In the genomic region with DNA sequence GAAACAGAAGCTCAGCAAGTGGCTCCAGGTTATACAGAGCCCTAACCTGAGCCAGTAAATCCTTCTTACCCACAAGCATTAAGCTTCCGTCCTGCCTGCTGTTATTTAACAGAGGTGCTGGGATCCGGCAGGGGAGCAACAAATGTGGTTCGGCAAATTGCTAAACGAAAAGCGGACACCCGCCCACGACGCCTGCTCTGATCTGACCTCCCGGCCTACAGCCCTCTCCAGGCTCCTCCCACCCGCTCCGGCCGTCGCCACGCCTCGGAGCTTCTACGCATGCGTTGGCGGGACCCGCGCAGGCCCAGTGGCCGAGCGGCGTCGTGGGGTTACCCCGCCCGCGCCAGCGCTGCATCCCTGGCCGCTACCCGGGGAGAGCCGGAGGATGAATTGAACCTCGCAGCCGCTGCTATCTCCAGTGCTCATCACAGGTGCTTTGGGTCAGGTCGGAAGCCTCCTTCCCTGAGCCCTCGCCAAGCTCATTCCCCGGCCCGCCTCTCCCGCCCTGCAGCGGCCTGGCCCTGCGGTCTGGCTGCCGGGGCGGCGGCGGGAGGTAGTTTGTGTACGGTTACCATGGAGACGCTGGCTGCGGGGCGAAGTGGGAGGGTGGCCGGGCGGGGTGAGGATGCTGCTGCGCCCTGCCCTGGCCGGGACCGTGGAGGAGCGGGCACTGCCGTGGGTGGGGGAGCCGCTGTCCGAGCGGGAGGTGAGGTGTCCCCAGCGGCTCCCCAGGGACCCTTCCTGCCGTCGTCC, we compare ENCODE assay signal across 8 cellular contexts. TPM values are rescaled to one million over a fixed set of nuclear protein-coding genes. Genes with fewer than 3 reads are reported as not detected.
DNase-seq lines count a peak whose midpoint lies in the region; ATAC-seq, FAIRE-seq and TF ChIP-seq lines count a peak whose summit lies in the region.

A gene with protein sequence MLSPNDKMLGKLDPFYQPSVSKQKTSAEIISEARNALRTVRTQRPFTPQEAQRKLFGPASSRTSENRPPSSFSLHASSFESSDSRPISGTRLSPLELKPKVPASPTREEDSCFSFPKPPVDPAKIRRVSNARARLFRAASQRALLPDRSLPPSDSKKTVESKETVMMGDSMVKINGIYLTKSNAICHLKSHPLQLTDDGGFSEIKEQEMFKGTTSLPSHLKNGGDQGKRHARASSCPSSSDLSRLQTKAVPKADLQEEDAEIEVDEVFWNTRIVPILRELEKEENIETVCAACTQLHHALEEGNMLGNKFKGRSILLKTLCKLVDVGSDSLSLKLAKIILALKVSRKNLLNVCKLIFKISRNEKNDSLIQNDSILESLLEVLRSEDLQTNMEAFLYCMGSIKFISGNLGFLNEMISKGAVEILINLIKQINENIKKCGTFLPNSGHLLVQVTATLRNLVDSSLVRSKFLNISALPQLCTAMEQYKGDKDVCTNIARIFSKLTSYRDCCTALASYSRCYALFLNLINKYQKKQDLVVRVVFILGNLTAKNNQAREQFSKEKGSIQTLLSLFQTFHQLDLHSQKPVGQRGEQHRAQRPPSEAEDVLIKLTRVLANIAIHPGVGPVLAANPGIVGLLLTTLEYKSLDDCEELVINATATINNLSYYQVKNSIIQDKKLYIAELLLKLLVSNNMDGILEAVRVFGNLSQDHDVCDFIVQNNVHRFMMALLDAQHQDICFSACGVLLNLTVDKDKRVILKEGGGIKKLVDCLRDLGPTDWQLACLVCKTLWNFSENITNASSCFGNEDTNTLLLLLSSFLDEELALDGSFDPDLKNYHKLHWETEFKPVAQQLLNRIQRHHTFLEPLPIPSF (plus strand): TSS at position 307 of the 753 bp plus-strand sequence. CDS start 5,846 bp downstream, outside the sequence.

- peak within 1 kb of the TSS; percentile 85 to 89 for H3K27ac ChIP-seq in coronary artery

- peak; percentile 96 for DNase-seq in Ammon's horn (ENCODE audit: low spot score)
- peak; percentile 83 for DNase-seq in GM19239 (ENCODE audit: insufficient read length, low spot score)
- DNase-seq in NCI-H524 (lab: John Stamatoyannopoulos, UW), result peak; percentile 79 to 86
- DNase-seq in activated CD4-positive, alpha-beta T cell treated with anti-CD3 and anti-CD28 coated beads, Interleukin-2, amount 10 ng/mL, durations not matched to agents 24 days and 14 days, result peak; percentile 97
- DNase-seq in coronary artery (ENCODE audit: low spot score), result peak; percentile 95
- DNase-seq in left kidney (ENCODE audit: low read depth, low spot score), result peak; percentile 96
- peak; percentile 83 for DNase-seq in stimulated activated CD4-positive, alpha-beta T cell treated with anti-CD3 and anti-CD28 coated beads, Interleukin-1b, Interleukin-23, amount 100 ng/mL, for 48 hours

- H3K36me3 Mint-ChIP-seq in activated CD4-positive, alpha-beta T cell treated with anti-CD3 and anti-CD28 coated beads, Interleukin-2, amount 10 ng/mL, durations not matched to agents 24 days and 14 days (ENCODE audit: low read depth), result no peaks in the 10 kb centered on the region

- peak within 1 kb of the TSS; percentile 74 for H3K27ac Mint-ChIP-seq in activated CD4-positive, alpha-beta T cell treated with anti-CD3 and anti-CD28 coated beads, Interleukin-2, amount 10 ng/mL, durations not matched to agents 24 days and 14 days

- peak; percentile 77 for FAIRE-seq in GM19239 (lab: Jason Lieb, UNC)

- intact Hi-C loops in activated CD4-positive, alpha-beta T cell treated with anti-CD3 and anti-CD28 coated beads, Interleukin-2, amount 10 ng/mL, durations not matched to agents 24 days and 14 days (cut with micrococcal nuclease), result loop anchor here (1.0 to 2.0 kb wide), 6 partner anchors 13 to 290 kb away; no protein-coding TSS in a partner anchor

- H3K4me3 ChIP-seq in coronary artery, result peak within 1 kb of the TSS; percentile 80

- peak within 1 kb of the TSS; percentile 85 for H3K4me3 Mint-ChIP-seq in activated CD4-positive, alpha-beta T cell treated with anti-CD3 and anti-CD28 coated beads, Interleukin-2, amount 10 ng/mL, durations not matched to agents 24 days and 14 days

- no peaks in the 10 kb centered on the region for H3K9me3 Mint-ChIP-seq in activated CD4-positive, alpha-beta T cell treated with anti-CD3 and anti-CD28 coated beads, Interleukin-2, amount 10 ng/mL, durations not matched to agents 24 days and 14 days

- ATAC-seq in HG03439 (IDR thresholded peaks at IDR 0.05; ENCODE audit: unreplicated experiment), result peak; percentile 95

- H3K27me3 Mint-ChIP-seq in activated CD4-positive, alpha-beta T cell treated with anti-CD3 and anti-CD28 coated beads, Interleukin-2, amount 10 ng/mL, durations not matched to agents 24 days and 14 days, result peaks cover 21% of the 10 kb centered on the region

- no peak for TF ChIP-seq CTCF in coronary artery (IDR thresholded peaks at IDR 0.05)

- H3K4me1 Mint-ChIP-seq in activated CD4-positive, alpha-beta T cell treated with anti-CD3 and anti-CD28 coated beads, Interleukin-2, amount 10 ng/mL, durations not matched to agents 24 days and 14 days, result peaks cover 19% of the 10 kb centered on the region

RNA-seq across cellular contexts. Expression of the gene that starts here (rescaled TPM):
- total RNA-seq in activated CD4-positive, alpha-beta T cell treated with anti-CD3 and anti-CD28 coated beads, Interleukin-2, amount 10 ng/mL, durations not matched to agents 24 days and 14 days, result 2.7 and 3.3 TPM in 2 replicates

Comparison
In these comparisons a context has a peak if more than half of its experiments do, and no peak if none do; other contexts are left out.
1. Peak in every context shown above with its lines: DNase-seq, ATAC-seq, H3K4me3 ChIP-seq and H3K27ac ChIP-seq.